1 cellular context compared by ENCODE assay signal in genomic region chr15:40075298-40076044, GRCh38.
TF ChIP-seq lines count a peak whose summit lies in the region.

No MANE protein-coding gene starts in this region.

TF ChIP-seq in IMR-90, 13 proteins besides CTCF, POLR2A, EP300 and RAD21:
- no peak for TF ChIP-seq FOS (IDR thresholded peaks at IDR 0.05; ENCODE audit: low read depth, low read length)
- no peak for TF ChIP-seq CHD1 (IDR thresholded peaks at IDR 0.05; ENCODE audit: low read depth, low read length)
- no peak for TF ChIP-seq MAZ (IDR thresholded peaks at IDR 0.05; ENCODE audit: borderline replicate concordance, low read depth, low read length)
- TF ChIP-seq NFE2L2 (IDR thresholded peaks at IDR 0.05; ENCODE audit: low read depth, low read length), result peak; percentile 75
- peak; percentile 50 for TF ChIP-seq MAFK (IDR thresholded peaks at IDR 0.05; ENCODE audit: low read depth, low read length)
- TF ChIP-seq SMC3 (IDR thresholded peaks at IDR 0.05; ENCODE audit: low read depth, low read length), result no peak
- TF ChIP-seq BHLHE40 (IDR thresholded peaks at IDR 0.05; ENCODE audit: low read depth, low read length), result no peak
- TF ChIP-seq RCOR1 (IDR thresholded peaks at IDR 0.05; ENCODE audit: insufficient replicate concordance, low read length), result no peak
- TF ChIP-seq MXI1 (IDR thresholded peaks at IDR 0.05; ENCODE audit: borderline replicate concordance, low read depth, low read length), result no peak
- TF ChIP-seq USF2 (IDR thresholded peaks at IDR 0.05; ENCODE audit: low read depth, low read length), result no peak
- TF ChIP-seq RFX5 (IDR thresholded peaks at IDR 0.05; ENCODE audit: low read depth, low read length), result no peak
- no peak for TF ChIP-seq ELK1 (IDR thresholded peaks at IDR 0.05; ENCODE audit: borderline replicate concordance, low read depth, low read length)
- no peak for TF ChIP-seq CEBPB (IDR thresholded peaks at IDR 0.05; ENCODE audit: low read depth, low read length)
